In genomic region chr4:116839826-116840225, GRCh38 we compare ENCODE assay signal across 23 cellular contexts.
DNase-seq lines count a peak whose midpoint lies in the region; TF ChIP-seq lines count a peak whose summit lies in the region.
"Had no signal": no experiment of that assay in that cellular context is flagged by ENCODE, and none has a peak within 500 bp of the region (broad histone marks: within the 10 kb centered on the region; RNA-seq: fewer than 3 reads in every experiment).

No MANE protein-coding gene starts in this region.

- no peak for TF ChIP-seq CTCF in osteoblast (IDR thresholded peaks at IDR 0.05; ENCODE audit: extremely low read depth, low read depth, low read length)

- no peak overlapping the region for H3K27ac ChIP-seq in osteoblast (ENCODE audit: low read depth, low read length)
- H3K27ac ChIP-seq: adrenal gland, SK-N-MC, thyroid gland had no signal

- H3K4me2 ChIP-seq in osteoblast (ENCODE audit: insufficient read depth, low read length) = no peak overlapping the region

- H3K4me1 ChIP-seq in osteoblast (ENCODE audit: insufficient read depth, low read length) = no peaks in the 10 kb centered on the region
- H3K4me1 ChIP-seq: adrenal gland, thyroid gland had no signal

- H3K36me3 ChIP-seq in osteoblast (ENCODE audit: insufficient read depth, low read length) = no peaks in the 10 kb centered on the region
- H3K36me3 ChIP-seq: adrenal gland, thyroid gland had no signal

- H3K4me3 ChIP-seq in osteoblast (ENCODE audit: insufficient read depth, low read length) = no peak overlapping the region
- H3K4me3 ChIP-seq: adrenal gland, SK-N-MC, thyroid gland had no signal

- no peaks in the 10 kb centered on the region for H4K20me1 ChIP-seq in osteoblast (ENCODE audit: insufficient read depth, low read length)

- in situ Hi-C loops in ACHN (cut with HindIII; ENCODE audit: low pct_ligation_motif_present, low pct_unique_long_range_greater_than_20kb, low sequenced_read_pairs) = no loop called here

- peaks cover 2% of the 10 kb centered on the region for H3K9me3 ChIP-seq in osteoblast (ENCODE audit: low read depth, low read length)
- H3K9me3 ChIP-seq: adrenal gland, thyroid gland had no signal

- H2AFZ ChIP-seq in osteoblast (ENCODE audit: low read length) = no peak overlapping the region

- no peaks in the 10 kb centered on the region for H3K79me2 ChIP-seq in osteoblast (ENCODE audit: insufficient read depth, low read length)

- no peaks in the 10 kb centered on the region for H3K27me3 ChIP-seq in osteoblast (ENCODE audit: insufficient read depth, low read length)
- H3K27me3 ChIP-seq: adrenal gland, thyroid gland had no signal

- peak; percentile 34 for DNase-seq in ACHN
- peak; percentile 71 for DNase-seq in H4 (ENCODE audit: low spot score)
- peak; percentile 69 for DNase-seq in T1000 (lab: John Stamatoyannopoulos, UW)
- DNase-seq in kidney tubule cell (ENCODE audit: low spot score) = peak; percentile 38
- no peak for DNase-seq in stimulated activated CD4-positive, alpha-beta T cell treated with anti-CD3 and anti-CD28 coated beads, Interleukin-15, amount 100 ng/mL, for 24 hours
- DNase-seq in osteoblast (ENCODE audit: insufficient read length, low spot score, missing footprints) = no peak
- DNase-seq in activated CD4-positive, alpha-beta T cell treated with anti-CD3 and anti-CD28 coated beads for 48 hours = no peak
- no peak for DNase-seq in posterior cingulate gyrus
- DNase-seq: activated CD8-positive, alpha-beta memory T cell treated with anti-CD3 and anti-CD28 coated beads, Interleukin-2, amount 10 ng/mL, durations not matched to agents 7 days and 5 days; adrenal gland; COR-L47; effector memory CD8-positive, alpha-beta T cell; HCEC 1CT; KG1; NCI-H1105 treated with DMSO at 0.1 percent for 48 hours; NCI-H2171; NCI-H748 treated with DMSO at 0.1 percent for 48 hours; nephron progenitor cell; OCI-M1; stimulated activated naive B cell treated with anti-CD40 and anti-IgM and Interleukin-4, amounts not matched to agents 10 μg/mL and 1 μg/mL and 100 μg/mL, for 72 hours; T-helper 9 cell; thyroid gland had no signal

- intact Hi-C loops in posterior cingulate gyrus (cut with DNase I) = no loop called here

Comparison
In these comparisons a context has a peak if more than half of its experiments do, and no peak if none do; other contexts are left out.
1. DNase-seq: peak in ACHN (single experiment), H4 (single experiment), T1000 (single experiment) and kidney tubule cell (single experiment); none in stimulated activated CD4-positive, alpha-beta T cell treated with anti-CD3 and anti-CD28 coated beads, Interleukin-15, amount 100 ng/mL, for 24 hours (single experiment), osteoblast (single experiment), activated CD4-positive, alpha-beta T cell treated with anti-CD3 and anti-CD28 coated beads for 48 hours (single experiment) and posterior cingulate gyrus (0 of 10).